ENCODE assay signal across 1 cellular context in the genomic region with DNA sequence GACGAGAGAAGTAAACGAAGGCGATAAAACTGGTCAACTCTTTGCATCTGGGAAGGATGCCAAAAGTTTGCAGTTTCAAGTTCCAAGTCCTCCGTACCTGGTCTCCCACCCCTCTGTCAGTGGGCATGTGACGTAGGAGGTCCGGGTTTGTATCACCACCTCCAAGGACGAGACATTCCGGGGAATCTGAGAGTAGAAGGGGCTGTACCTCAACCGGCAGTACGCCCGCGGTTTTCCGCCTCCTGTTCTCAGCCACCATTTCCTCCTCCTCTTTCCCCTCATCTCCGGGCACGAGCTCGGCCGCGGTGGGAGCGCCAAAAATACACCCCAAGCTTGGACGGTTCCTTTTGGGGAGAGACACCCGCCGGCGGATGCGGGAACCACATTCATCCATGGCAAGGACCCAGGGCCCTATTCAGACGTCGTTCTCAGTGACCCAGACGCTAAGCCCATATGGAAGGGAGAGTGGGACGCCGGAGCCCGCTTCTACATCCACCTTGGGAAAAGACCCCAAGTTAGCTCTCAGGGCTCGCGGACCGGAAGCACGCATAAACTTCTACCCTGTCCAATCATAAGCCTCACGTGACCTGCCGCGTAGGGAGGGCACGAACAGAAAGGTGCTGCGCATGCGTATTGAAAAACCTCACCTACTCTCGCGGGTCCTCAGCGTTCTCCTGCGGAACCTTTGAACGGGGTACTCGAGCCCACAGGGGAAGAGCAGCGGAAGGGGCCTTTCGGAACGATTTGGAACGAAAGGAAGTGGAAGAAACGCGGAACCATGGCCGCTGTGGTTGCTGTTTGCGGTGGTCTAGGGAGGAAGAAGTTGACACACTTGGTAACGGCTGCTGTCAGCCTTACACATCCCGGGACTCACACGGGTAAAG.
A peak's percentile ranks its signal among the peaks of the same experiment; 100 is the strongest.
TF ChIP-seq lines count a peak whose summit lies in the region.

A gene with protein sequence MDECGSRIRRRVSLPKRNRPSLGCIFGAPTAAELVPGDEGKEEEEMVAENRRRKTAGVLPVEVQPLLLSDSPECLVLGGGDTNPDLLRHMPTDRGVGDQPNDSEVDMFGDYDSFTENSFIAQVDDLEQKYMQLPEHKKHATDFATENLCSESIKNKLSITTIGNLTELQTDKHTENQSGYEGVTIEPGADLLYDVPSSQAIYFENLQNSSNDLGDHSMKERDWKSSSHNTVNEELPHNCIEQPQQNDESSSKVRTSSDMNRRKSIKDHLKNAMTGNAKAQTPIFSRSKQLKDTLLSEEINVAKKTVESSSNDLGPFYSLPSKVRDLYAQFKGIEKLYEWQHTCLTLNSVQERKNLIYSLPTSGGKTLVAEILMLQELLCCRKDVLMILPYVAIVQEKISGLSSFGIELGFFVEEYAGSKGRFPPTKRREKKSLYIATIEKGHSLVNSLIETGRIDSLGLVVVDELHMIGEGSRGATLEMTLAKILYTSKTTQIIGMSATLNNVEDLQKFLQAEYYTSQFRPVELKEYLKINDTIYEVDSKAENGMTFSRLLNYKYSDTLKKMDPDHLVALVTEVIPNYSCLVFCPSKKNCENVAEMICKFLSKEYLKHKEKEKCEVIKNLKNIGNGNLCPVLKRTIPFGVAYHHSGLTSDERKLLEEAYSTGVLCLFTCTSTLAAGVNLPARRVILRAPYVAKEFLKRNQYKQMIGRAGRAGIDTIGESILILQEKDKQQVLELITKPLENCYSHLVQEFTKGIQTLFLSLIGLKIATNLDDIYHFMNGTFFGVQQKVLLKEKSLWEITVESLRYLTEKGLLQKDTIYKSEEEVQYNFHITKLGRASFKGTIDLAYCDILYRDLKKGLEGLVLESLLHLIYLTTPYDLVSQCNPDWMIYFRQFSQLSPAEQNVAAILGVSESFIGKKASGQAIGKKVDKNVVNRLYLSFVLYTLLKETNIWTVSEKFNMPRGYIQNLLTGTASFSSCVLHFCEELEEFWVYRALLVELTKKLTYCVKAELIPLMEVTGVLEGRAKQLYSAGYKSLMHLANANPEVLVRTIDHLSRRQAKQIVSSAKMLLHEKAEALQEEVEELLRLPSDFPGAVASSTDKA (minus strand): TSS at position 524 of the 884 bp plus-strand sequence. CDS start 130 bp downstream, at position 394.
MRPS18C (plus strand) TSS at position 759 of the 884 bp plus-strand sequence; CDS start at position 779, 20 bp downstream.

TF ChIP-seq in WTC11, 78 proteins besides CTCF, POLR2A, EP300 and RAD21 (continued from another document and continues in another):
- TF ChIP-seq, protein P1, sequence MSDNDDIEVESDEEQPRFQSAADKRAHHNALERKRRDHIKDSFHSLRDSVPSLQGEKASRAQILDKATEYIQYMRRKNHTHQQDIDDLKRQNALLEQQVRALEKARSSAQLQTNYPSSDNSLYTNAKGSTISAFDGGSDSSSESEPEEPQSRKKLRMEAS (CRISPR knock-in tag; IDR thresholded peaks at IDR 0.05) = peak; percentile 81
- 0 out of 2 replicates have a peak, but pooled peaks have one; percentile 53 for TF ChIP-seq E2F1 (CRISPR knock-in tag; IDR thresholded peaks at IDR 0.05)
- no peak for TF ChIP-seq TCF7 (CRISPR knock-in tag; IDR thresholded peaks at IDR 0.05; ENCODE audit: low read depth)
- no peak for TF ChIP-seq HMGA2 (CRISPR knock-in tag; IDR thresholded peaks at IDR 0.05)
- TF ChIP-seq, protein P2, sequence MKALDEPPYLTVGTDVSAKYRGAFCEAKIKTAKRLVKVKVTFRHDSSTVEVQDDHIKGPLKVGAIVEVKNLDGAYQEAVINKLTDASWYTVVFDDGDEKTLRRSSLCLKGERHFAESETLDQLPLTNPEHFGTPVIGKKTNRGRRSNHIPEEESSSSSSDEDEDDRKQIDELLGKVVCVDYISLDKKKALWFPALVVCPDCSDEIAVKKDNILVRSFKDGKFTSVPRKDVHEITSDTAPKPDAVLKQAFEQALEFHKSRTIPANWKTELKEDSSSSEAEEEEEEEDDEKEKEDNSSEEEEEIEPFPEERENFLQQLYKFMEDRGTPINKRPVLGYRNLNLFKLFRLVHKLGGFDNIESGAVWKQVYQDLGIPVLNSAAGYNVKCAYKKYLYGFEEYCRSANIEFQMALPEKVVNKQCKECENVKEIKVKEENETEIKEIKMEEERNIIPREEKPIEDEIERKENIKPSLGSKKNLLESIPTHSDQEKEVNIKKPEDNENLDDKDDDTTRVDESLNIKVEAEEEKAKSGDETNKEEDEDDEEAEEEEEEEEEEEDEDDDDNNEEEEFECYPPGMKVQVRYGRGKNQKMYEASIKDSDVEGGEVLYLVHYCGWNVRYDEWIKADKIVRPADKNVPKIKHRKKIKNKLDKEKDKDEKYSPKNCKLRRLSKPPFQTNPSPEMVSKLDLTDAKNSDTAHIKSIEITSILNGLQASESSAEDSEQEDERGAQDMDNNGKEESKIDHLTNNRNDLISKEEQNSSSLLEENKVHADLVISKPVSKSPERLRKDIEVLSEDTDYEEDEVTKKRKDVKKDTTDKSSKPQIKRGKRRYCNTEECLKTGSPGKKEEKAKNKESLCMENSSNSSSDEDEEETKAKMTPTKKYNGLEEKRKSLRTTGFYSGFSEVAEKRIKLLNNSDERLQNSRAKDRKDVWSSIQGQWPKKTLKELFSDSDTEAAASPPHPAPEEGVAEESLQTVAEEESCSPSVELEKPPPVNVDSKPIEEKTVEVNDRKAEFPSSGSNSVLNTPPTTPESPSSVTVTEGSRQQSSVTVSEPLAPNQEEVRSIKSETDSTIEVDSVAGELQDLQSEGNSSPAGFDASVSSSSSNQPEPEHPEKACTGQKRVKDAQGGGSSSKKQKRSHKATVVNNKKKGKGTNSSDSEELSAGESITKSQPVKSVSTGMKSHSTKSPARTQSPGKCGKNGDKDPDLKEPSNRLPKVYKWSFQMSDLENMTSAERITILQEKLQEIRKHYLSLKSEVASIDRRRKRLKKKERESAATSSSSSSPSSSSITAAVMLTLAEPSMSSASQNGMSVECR (CRISPR knock-in tag; IDR thresholded peaks at IDR 0.05; ENCODE audit: borderline replicate concordance) = 0 out of 2 replicates have a peak, but pooled peaks have one; percentile 27
- TF ChIP-seq, protein P3, sequence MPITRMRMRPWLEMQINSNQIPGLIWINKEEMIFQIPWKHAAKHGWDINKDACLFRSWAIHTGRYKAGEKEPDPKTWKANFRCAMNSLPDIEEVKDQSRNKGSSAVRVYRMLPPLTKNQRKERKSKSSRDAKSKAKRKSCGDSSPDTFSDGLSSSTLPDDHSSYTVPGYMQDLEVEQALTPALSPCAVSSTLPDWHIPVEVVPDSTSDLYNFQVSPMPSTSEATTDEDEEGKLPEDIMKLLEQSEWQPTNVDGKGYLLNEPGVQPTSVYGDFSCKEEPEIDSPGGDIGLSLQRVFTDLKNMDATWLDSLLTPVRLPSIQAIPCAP (CRISPR knock-in tag; IDR thresholded peaks at IDR 0.05) = peak; percentile 80; the same call in 1 of the 2 replicates
- no peak for TF ChIP-seq SMAD3 (CRISPR knock-in tag; IDR thresholded peaks at IDR 0.05; ENCODE audit: borderline replicate concordance)
- TF ChIP-seq TP53 (CRISPR knock-in tag; IDR thresholded peaks at IDR 0.05) = no peak
- no peak for TF ChIP-seq RORB (CRISPR knock-in tag; IDR thresholded peaks at IDR 0.05)
- no peak for TF ChIP-seq ZNF263 (CRISPR knock-in tag; IDR thresholded peaks at IDR 0.05; ENCODE audit: low read depth)
- TF ChIP-seq E2F5 (CRISPR knock-in tag; IDR thresholded peaks at IDR 0.05) = 0 out of 2 replicates have a peak, but pooled peaks have one; percentile 63
- TF ChIP-seq, protein P4, sequence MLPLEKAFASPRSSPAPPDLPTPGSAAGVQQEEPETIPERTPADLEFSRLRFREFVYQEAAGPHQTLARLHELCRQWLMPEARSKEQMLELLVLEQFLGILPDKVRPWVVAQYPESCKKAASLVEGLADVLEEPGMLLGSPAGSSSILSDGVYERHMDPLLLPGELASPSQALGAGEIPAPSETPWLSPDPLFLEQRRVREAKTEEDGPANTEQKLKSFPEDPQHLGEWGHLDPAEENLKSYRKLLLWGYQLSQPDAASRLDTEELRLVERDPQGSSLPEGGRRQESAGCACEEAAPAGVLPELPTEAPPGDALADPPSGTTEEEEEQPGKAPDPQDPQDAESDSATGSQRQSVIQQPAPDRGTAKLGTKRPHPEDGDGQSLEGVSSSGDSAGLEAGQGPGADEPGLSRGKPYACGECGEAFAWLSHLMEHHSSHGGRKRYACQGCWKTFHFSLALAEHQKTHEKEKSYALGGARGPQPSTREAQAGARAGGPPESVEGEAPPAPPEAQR (CRISPR knock-in tag; IDR thresholded peaks at IDR 0.05) = no peak
- no peak for TF ChIP-seq SMAD4 (CRISPR knock-in tag; IDR thresholded peaks at IDR 0.05)
- TF ChIP-seq ZNF317 (CRISPR knock-in tag; IDR thresholded peaks at IDR 0.05; ENCODE audit: borderline replicate concordance, low read depth) = no peak
- peak; percentile 99 for TF ChIP-seq USF1 (CRISPR knock-in tag; IDR thresholded peaks at IDR 0.05)
- TF ChIP-seq NR1H2 (CRISPR knock-in tag; IDR thresholded peaks at IDR 0.05) = no peak
- TF ChIP-seq, protein P5, sequence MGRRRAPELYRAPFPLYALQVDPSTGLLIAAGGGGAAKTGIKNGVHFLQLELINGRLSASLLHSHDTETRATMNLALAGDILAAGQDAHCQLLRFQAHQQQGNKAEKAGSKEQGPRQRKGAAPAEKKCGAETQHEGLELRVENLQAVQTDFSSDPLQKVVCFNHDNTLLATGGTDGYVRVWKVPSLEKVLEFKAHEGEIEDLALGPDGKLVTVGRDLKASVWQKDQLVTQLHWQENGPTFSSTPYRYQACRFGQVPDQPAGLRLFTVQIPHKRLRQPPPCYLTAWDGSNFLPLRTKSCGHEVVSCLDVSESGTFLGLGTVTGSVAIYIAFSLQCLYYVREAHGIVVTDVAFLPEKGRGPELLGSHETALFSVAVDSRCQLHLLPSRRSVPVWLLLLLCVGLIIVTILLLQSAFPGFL (CRISPR knock-in tag; IDR thresholded peaks at IDR 0.05; ENCODE audit: borderline replicate concordance) = no peak
- TF ChIP-seq IRF2 (CRISPR knock-in tag; IDR thresholded peaks at IDR 0.05; ENCODE audit: borderline replicate concordance, low read depth) = no peak
- no peak for TF ChIP-seq GRHL2 (CRISPR knock-in tag; IDR thresholded peaks at IDR 0.05; ENCODE audit: insufficient replicate concordance, severe bottlenecking)
- no peak for TF ChIP-seq NFATC4 (CRISPR knock-in tag; IDR thresholded peaks at IDR 0.05)
- TF ChIP-seq ZNF219 (CRISPR knock-in tag; IDR thresholded peaks at IDR 0.05; ENCODE audit: borderline replicate concordance) = no peak
- TF ChIP-seq ESRRA (CRISPR knock-in tag; IDR thresholded peaks at IDR 0.05; ENCODE audit: borderline replicate concordance) = peak; percentile 11; the same call in 1 of the 2 replicates
- no peak for TF ChIP-seq ELF4 (CRISPR knock-in tag; IDR thresholded peaks at IDR 0.05; ENCODE audit: low read depth)
- TF ChIP-seq TEAD1 (CRISPR knock-in tag; IDR thresholded peaks at IDR 0.05) = peak; percentile 91; the same call in 1 of the 2 replicates
- TF ChIP-seq, protein P6, sequence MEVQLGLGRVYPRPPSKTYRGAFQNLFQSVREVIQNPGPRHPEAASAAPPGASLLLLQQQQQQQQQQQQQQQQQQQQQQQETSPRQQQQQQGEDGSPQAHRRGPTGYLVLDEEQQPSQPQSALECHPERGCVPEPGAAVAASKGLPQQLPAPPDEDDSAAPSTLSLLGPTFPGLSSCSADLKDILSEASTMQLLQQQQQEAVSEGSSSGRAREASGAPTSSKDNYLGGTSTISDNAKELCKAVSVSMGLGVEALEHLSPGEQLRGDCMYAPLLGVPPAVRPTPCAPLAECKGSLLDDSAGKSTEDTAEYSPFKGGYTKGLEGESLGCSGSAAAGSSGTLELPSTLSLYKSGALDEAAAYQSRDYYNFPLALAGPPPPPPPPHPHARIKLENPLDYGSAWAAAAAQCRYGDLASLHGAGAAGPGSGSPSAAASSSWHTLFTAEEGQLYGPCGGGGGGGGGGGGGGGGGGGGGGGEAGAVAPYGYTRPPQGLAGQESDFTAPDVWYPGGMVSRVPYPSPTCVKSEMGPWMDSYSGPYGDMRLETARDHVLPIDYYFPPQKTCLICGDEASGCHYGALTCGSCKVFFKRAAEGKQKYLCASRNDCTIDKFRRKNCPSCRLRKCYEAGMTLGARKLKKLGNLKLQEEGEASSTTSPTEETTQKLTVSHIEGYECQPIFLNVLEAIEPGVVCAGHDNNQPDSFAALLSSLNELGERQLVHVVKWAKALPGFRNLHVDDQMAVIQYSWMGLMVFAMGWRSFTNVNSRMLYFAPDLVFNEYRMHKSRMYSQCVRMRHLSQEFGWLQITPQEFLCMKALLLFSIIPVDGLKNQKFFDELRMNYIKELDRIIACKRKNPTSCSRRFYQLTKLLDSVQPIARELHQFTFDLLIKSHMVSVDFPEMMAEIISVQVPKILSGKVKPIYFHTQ (CRISPR knock-in tag; IDR thresholded peaks at IDR 0.05) = no peak
- TF ChIP-seq, protein P7, sequence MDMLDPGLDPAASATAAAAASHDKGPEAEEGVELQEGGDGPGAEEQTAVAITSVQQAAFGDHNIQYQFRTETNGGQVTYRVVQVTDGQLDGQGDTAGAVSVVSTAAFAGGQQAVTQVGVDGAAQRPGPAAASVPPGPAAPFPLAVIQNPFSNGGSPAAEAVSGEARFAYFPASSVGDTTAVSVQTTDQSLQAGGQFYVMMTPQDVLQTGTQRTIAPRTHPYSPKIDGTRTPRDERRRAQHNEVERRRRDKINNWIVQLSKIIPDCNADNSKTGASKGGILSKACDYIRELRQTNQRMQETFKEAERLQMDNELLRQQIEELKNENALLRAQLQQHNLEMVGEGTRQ (CRISPR knock-in tag; IDR thresholded peaks at IDR 0.05) = peak; percentile 99
- TF ChIP-seq ZNF512 (CRISPR knock-in tag; IDR thresholded peaks at IDR 0.05; ENCODE audit: borderline replicate concordance) = no peak
